19 cellular contexts compared by ENCODE assay signal in genomic region chr13:49938921-49939320, GRCh38. TPM values are rescaled to one million over a fixed set of nuclear protein-coding genes. Genes with fewer than 3 reads are reported as not detected.
DNase-seq lines count a peak whose midpoint lies in the region; ATAC-seq and TF ChIP-seq lines count a peak whose summit lies in the region.
"Had no signal": no experiment of that assay in that cellular context is flagged by ENCODE, and none has a peak within 500 bp of the region (broad histone marks: within the 10 kb centered on the region; RNA-seq: fewer than 3 reads in every experiment).

No MANE protein-coding gene starts in this region.

- H3K9me3 ChIP-seq in OCI-LY1 (ENCODE audit: low read length) (no peaks in the 10 kb centered on the region), neuronal stem cell (replicated peaks in 1 of 2; ENCODE audit: control insufficient read depth in 2 of 2, insufficient read depth in 1 of 2, low read depth in 1 of 2, low read length in 2 of 2) (no peaks in the 10 kb centered on the region)
- H3K9me3 ChIP-seq: prostate gland, spleen had no signal

- peak; percentile 85 to 88 for DNase-seq in left colon
- DNase-seq in neuronal stem cell (ENCODE audit: low spot score) = no peak
- DNase-seq in HUDEP-2 (lab: John Stamatoyannopoulos, UW; ENCODE audit: unreplicated experiment in 76 of 76) = no peak
- no peak for DNase-seq in NOMO-1 treated with dmso at 0.1 percent for 144 hours (lab: John Stamatoyannopoulos, UW; ENCODE audit: unreplicated experiment)
- DNase-seq in AG08396 (ENCODE audit: low spot score) = no peak
- DNase-seq: activated CD4-positive, alpha-beta T cell treated with anti-CD3 and anti-CD28 coated beads, Interleukin-2, amount 10 ng/mL, durations not matched to agents 7 days and 5 days; activated CD8-positive, alpha-beta memory T cell treated with anti-CD3 and anti-CD28 coated beads, Interleukin-2, amount 50 U/mL, for 48 hours; activated gamma-delta T cell; amniotic stem cell; CD4-positive, alpha-beta T cell; effector memory CD8-positive, alpha-beta T cell; naive thymus-derived CD4-positive, alpha-beta T cell; NCI-H1694; NK-92 treated with Interleukin-12 subunit alpha and Interleukin-12 subunit beta, amount 100 ng/mL, for 24 hours; spleen had no signal

- no peak overlapping the region for H3K4ac ChIP-seq in neuronal stem cell (ENCODE audit: low read length)

- H2AK5ac ChIP-seq in neuronal stem cell (ENCODE audit: low read depth, low read length) = no peak overlapping the region

- no peak overlapping the region for H3K23ac ChIP-seq in neuronal stem cell (ENCODE audit: low read depth, low read length, poor library complexity)

- H3F3A ChIP-seq in OCI-LY1 (ENCODE audit: insufficient read depth, low read length) = no peaks in the 10 kb centered on the region; the same call in 1 of the 2 replicates

- no peak overlapping the region for H2BK5ac ChIP-seq in neuronal stem cell (ENCODE audit: low read length)

- H3K36me3 ChIP-seq in OCI-LY1 (ENCODE audit: insufficient read depth, low read length) = no peaks in the 10 kb centered on the region
- H3K36me3 ChIP-seq in neuronal stem cell (replicated peaks in 1 of 2; ENCODE audit: control insufficient read depth in 2 of 2, insufficient read depth in 2 of 2, low read length in 2 of 2) = no peaks in the 10 kb centered on the region
- H3K36me3 ChIP-seq: prostate gland, spleen had no signal

- H2BK120ac ChIP-seq in neuronal stem cell (ENCODE audit: low read depth, low read length) = no peak overlapping the region

- 0 out of 2 replicates have a peak, but pooled peaks cover 4% of the 10 kb centered on the region for H3K79me2 ChIP-seq in OCI-LY1 (ENCODE audit: insufficient read depth, low read length)

- no peak for TF ChIP-seq CTCF in 22Rv1 (IDR thresholded peaks at IDR 0.05)
- no peak for TF ChIP-seq CTCF in OCI-LY1 (IDR thresholded peaks at IDR 0.05; ENCODE audit: low read length)

- H3K27me3 ChIP-seq in OCI-LY1 (ENCODE audit: insufficient read depth, low read length) (no peaks in the 10 kb centered on the region), neuronal stem cell (ENCODE audit: control insufficient read depth in 3 of 3, insufficient read depth in 3 of 3, low read depth in 1 of 3, low read length in 3 of 3) (peaks cover 0 to 2% (median 0%) of the 10 kb centered on the region in 3 experiments)
- H3K27me3 ChIP-seq: spleen had no signal

- H3K18ac ChIP-seq in neuronal stem cell (ENCODE audit: low read length) = no peak overlapping the region

- no peaks in the 10 kb centered on the region for H3K9me2 ChIP-seq in OCI-LY1 (ENCODE audit: low read depth, low read length)

- H3K27ac ChIP-seq in 22Rv1 = peak overlapping the region; percentile 22; the same call in 1 of the 2 replicates
- peak overlapping the region; percentile 82 for H3K27ac ChIP-seq in OCI-LY1 (ENCODE audit: low read depth, low read length, poor library complexity, severe bottlenecking)
- H3K27ac ChIP-seq in neuronal stem cell (replicated peaks; ENCODE audit: low read length) = no peak overlapping the region
- H3K27ac ChIP-seq: prostate gland, spleen had no signal

- H3K9ac ChIP-seq in OCI-LY1 (ENCODE audit: low read length) (no peak overlapping the region), neuronal stem cell (ENCODE audit: low read depth, low read length, poor library complexity) (no peak overlapping the region)

- H3K4me1 ChIP-seq in OCI-LY1 (ENCODE audit: insufficient read depth, low read length, severe bottlenecking) (peaks cover 42% of the 10 kb centered on the region), neuronal stem cell (ENCODE audit: control insufficient read depth in 2 of 2, insufficient read depth in 1 of 2, low read depth in 1 of 2, low read length in 2 of 2) (no peaks in the 10 kb centered on the region)
- H3K4me1 ChIP-seq: prostate gland had no signal

- no peak overlapping the region for H2AFZ ChIP-seq in OCI-LY1 (ENCODE audit: low read length)
- H2AFZ ChIP-seq in neuronal stem cell (ENCODE audit: low read length) = peak overlapping the region; percentile 13

- WGBS in neuronal stem cell (ENCODE audit: extremely low coverage in 2 of 2, insufficient read length in 2 of 2, insufficient replicate concordance in 1 of 2), 2 donors = no CpG with 5 or more reads among the region's 5 CpGs

- peak; percentile 64 for ATAC-seq in left colon
- no peak for ATAC-seq in HG02623 (IDR thresholded peaks at IDR 0.05; ENCODE audit: unreplicated experiment)
- ATAC-seq: effector memory CD8-positive, alpha-beta T cell; naive thymus-derived CD4-positive, alpha-beta T cell had no signal

- no peaks in the 10 kb centered on the region for H3K79me1 ChIP-seq in neuronal stem cell (ENCODE audit: low read depth, low read length)

- intact Hi-C loops in left colon (cut with DNase I, micrococcal nuclease) = no loop called here

- H3K4me2 ChIP-seq in OCI-LY1 (ENCODE audit: low read length) = no peak overlapping the region
- no peak overlapping the region for H3K4me2 ChIP-seq in neuronal stem cell (ENCODE audit: insufficient read depth, low read length, poor library complexity, severe bottlenecking)

- H4K8ac ChIP-seq in neuronal stem cell (ENCODE audit: low read depth, low read length) = peak overlapping the region; percentile 65

- H2BK15ac ChIP-seq in neuronal stem cell (ENCODE audit: low read length) = no peak overlapping the region

- H3K4me3 ChIP-seq in OCI-LY1 (ENCODE audit: low read depth, low read length, poor library complexity, severe bottlenecking) (no peak overlapping the region), neuronal stem cell (ENCODE audit: low read length in 2 of 2) (no peak overlapping the region)
- H3K4me3 ChIP-seq: prostate gland, spleen had no signal

- no peak overlapping the region for H2BK12ac ChIP-seq in neuronal stem cell (ENCODE audit: low read length)

- no peaks in the 10 kb centered on the region for H4K20me1 ChIP-seq in OCI-LY1 (ENCODE audit: insufficient read depth, low read length)

- H3K14ac ChIP-seq in neuronal stem cell (ENCODE audit: low read length) = no peak overlapping the region

- no peak overlapping the region for H4K91ac ChIP-seq in neuronal stem cell (ENCODE audit: low read depth, low read length, poor library complexity)

RNA-seq across cellular contexts. Expression of gene SPRYD7, which starts 2.8 kb away (rescaled TPM):
- total RNA-seq in left colon = 10 to 100 TPM; 12.9 to 15.1 TPM
- 5.5 TPM for polyA plus RNA-seq in neuronal stem cell (2013, experiment 1 of 2)
- 5.7 TPM for polyA plus RNA-seq in neuronal stem cell (2013, experiment 2 of 2)

RNA-seq across cellular contexts. Expression of gene TRIM13, which starts 57.9 kb away (rescaled TPM):
- total RNA-seq in left colon = 10 to 100 TPM; 26.0 to 32.8 TPM
- polyA plus RNA-seq in neuronal stem cell (2013, experiment 1 of 2) = 30.6 TPM
- polyA plus RNA-seq in neuronal stem cell (2013, experiment 2 of 2) = 30.3 TPM

Comparison
In these comparisons a context has a peak if more than half of its experiments do, and no peak if none do; other contexts are left out.
1. DNase-seq: peak in left colon (2 of 2); none in neuronal stem cell (single experiment), HUDEP-2 (0 of 76), NOMO-1 treated with dmso at 0.1 percent for 144 hours (single experiment) and AG08396 (single experiment).